In genomic region chr20:48822178-48822577, GRCh38 we compare ENCODE assay signal across 19 cellular contexts. TPM values are rescaled to one million over a fixed set of nuclear protein-coding genes. Genes with fewer than 3 reads are reported as not detected.
A peak's percentile ranks its signal among the peaks of the same experiment; 100 is the strongest.
DNase-seq lines count a peak whose midpoint lies in the region; ATAC-seq and TF ChIP-seq lines count a peak whose summit lies in the region.
"Had no signal": no experiment of that assay in that cellular context is flagged by ENCODE, and none has a peak within 500 bp of the region (broad histone marks: within the 10 kb centered on the region; RNA-seq: fewer than 3 reads in every experiment).

No MANE protein-coding gene starts in this region.

- peak overlapping the region; percentile 93 for H3K27ac Mint-ChIP-seq in activated CD4-positive, alpha-beta T cell treated with anti-CD3 and anti-CD28 coated beads, Interleukin-2, amount 10 ng/mL, durations not matched to agents 7 days and 5 days
- H3K27ac Mint-ChIP-seq in activated naive CD8-positive, alpha-beta T cell treated with anti-CD3 and anti-CD28 coated beads, Interleukin-2, amount 50 U/mL, for 24 hours: peak overlapping the region; percentile 98
- H3K27ac Mint-ChIP-seq: HFFc6 had no signal

- no peaks in the 10 kb centered on the region for H3K9me3 Mint-ChIP-seq in activated CD4-positive, alpha-beta T cell treated with anti-CD3 and anti-CD28 coated beads, Interleukin-2, amount 10 ng/mL, durations not matched to agents 7 days and 5 days
- H3K9me3 Mint-ChIP-seq in activated naive CD8-positive, alpha-beta T cell treated with anti-CD3 and anti-CD28 coated beads, Interleukin-2, amount 50 U/mL, for 24 hours: no peaks in the 10 kb centered on the region
- H3K9me3 Mint-ChIP-seq: dendritic cell treated with granulocyte-macrophage colony-stimulating factor and Interleukin-4, amounts not matched to agents 40 ng/mL and 50 ng/mL, for 4 days; HFFc6 had no signal

- H3K27me3 Mint-ChIP-seq in activated CD4-positive, alpha-beta T cell treated with anti-CD3 and anti-CD28 coated beads, Interleukin-2, amount 10 ng/mL, durations not matched to agents 7 days and 5 days: peaks cover 2% of the 10 kb centered on the region
- no peaks in the 10 kb centered on the region for H3K27me3 Mint-ChIP-seq in activated naive CD8-positive, alpha-beta T cell treated with anti-CD3 and anti-CD28 coated beads, Interleukin-2, amount 50 U/mL, for 24 hours
- H3K27me3 Mint-ChIP-seq: dendritic cell treated with granulocyte-macrophage colony-stimulating factor and Interleukin-4, amounts not matched to agents 40 ng/mL and 50 ng/mL, for 4 days had no signal

- H3K36me3 Mint-ChIP-seq in activated CD4-positive, alpha-beta T cell treated with anti-CD3 and anti-CD28 coated beads, Interleukin-2, amount 10 ng/mL, durations not matched to agents 7 days and 5 days (ENCODE audit: low read depth): peaks cover 86% of the 10 kb centered on the region
- peaks cover 16% of the 10 kb centered on the region for H3K36me3 Mint-ChIP-seq in activated naive CD8-positive, alpha-beta T cell treated with anti-CD3 and anti-CD28 coated beads, Interleukin-2, amount 50 U/mL, for 24 hours (ENCODE audit: low read depth)

- TF ChIP-seq CTCF in NB4 (IDR thresholded peaks at IDR 0.05; ENCODE audit: low read depth, low read length): no peak

- peaks cover 93% of the 10 kb centered on the region for H3K4me1 Mint-ChIP-seq in activated CD4-positive, alpha-beta T cell treated with anti-CD3 and anti-CD28 coated beads, Interleukin-2, amount 10 ng/mL, durations not matched to agents 7 days and 5 days
- peaks cover 91% of the 10 kb centered on the region for H3K4me1 Mint-ChIP-seq in activated naive CD8-positive, alpha-beta T cell treated with anti-CD3 and anti-CD28 coated beads, Interleukin-2, amount 50 U/mL, for 24 hours

- POLR2A ChIA-PET in activated CD4-positive, alpha-beta T cell treated with anti-CD3 and anti-CD28 coated beads, Interleukin-2, amount 10 ng/mL, durations not matched to agents 7 days and 5 days (lab: Charles Lee): no interaction called here

- H3K4me3 Mint-ChIP-seq in activated CD4-positive, alpha-beta T cell treated with anti-CD3 and anti-CD28 coated beads, Interleukin-2, amount 10 ng/mL, durations not matched to agents 7 days and 5 days: peak overlapping the region; percentile 98
- H3K4me3 Mint-ChIP-seq in activated naive CD8-positive, alpha-beta T cell treated with anti-CD3 and anti-CD28 coated beads, Interleukin-2, amount 50 U/mL, for 24 hours: no peak overlapping the region
- H3K4me3 Mint-ChIP-seq: HFFc6 had no signal

- no peak for DNase-seq in activated CD4-positive, alpha-beta T cell treated with anti-CD3 and anti-CD28 coated beads, Interleukin-2, amount 10 ng/mL, durations not matched to agents 7 days and 5 days
- no peak for DNase-seq in activated CD4-positive, alpha-beta T cell treated with anti-CD3 and anti-CD28 coated beads, Interleukin-2, amount 50 U/mL, for 1 hour
- DNase-seq in NB4 (ENCODE audit: low read depth): no peak
- DNase-seq in activated naive CD8-positive, alpha-beta T cell treated with anti-CD3 and anti-CD28 coated beads, Interleukin-2, amount 50 U/mL, for 24 hours: no peak
- no peak for DNase-seq in islet precursor cell
- DNase-seq in NCI-H2029 treated with DMSO at 0.1 percent for 48 hours (lab: John Stamatoyannopoulos, UW): no peak
- DNase-seq in HAP-1 (ENCODE audit: low spot score in 2 of 2): no peak
- DNase-seq: COR-L47, heart left ventricle, HFFc6, kidney, NCI-H1436 treated with DMSO at 0.1 percent for 48 hours, NCI-H446 treated with DMSO at 0.1 percent for 48 hours had no signal

- H3K9me3 ChIP-seq in HAP-1: no peaks in the 10 kb centered on the region
- H3K9me3 ChIP-seq: A549, ascending aorta, heart left ventricle had no signal

- peaks cover 25% of the 10 kb centered on the region for H3K4me1 ChIP-seq in HAP-1

- in situ Hi-C loops in HAP-1 (cut with MboI; ENCODE audit: low sequenced_read_pairs): no loop called here

- CTCF ChIA-PET in activated CD4-positive, alpha-beta T cell treated with anti-CD3 and anti-CD28 coated beads, Interleukin-2, amount 10 ng/mL, durations not matched to agents 7 days and 5 days (lab: Charles Lee): interaction anchor here (0.5 kb wide), 1 partner anchor 1323 kb away, joined by 3 read pairs; no protein-coding TSS in a partner anchor

- peak overlapping the region; percentile 40 for H3K4me3 ChIP-seq in NB4 (ENCODE audit: low read depth, low read length)
- H3K4me3 ChIP-seq in skin epidermis: no peak overlapping the region
- H3K4me3 ChIP-seq in HAP-1: no peak overlapping the region
- H3K4me3 ChIP-seq: A549, ascending aorta had no signal

- no peaks in the 10 kb centered on the region for H3K36me3 ChIP-seq in HAP-1 (replicated peaks)
- H3K36me3 ChIP-seq: ascending aorta had no signal

- no peak for TF ChIP-seq POLR2A in NB4 (IDR thresholded peaks at IDR 0.05; ENCODE audit: extremely low read depth, insufficient read length)

- peak overlapping the region in 11 of 21 experiments; percentile 9 to 94 (median 84) for H3K27ac ChIP-seq in skin epidermis
- H3K27ac ChIP-seq: A549, VCaP had no signal

- H3K27me3 ChIP-seq in HAP-1 (ENCODE audit: low read depth): no peaks in the 10 kb centered on the region
- H3K27me3 ChIP-seq: ascending aorta, heart left ventricle had no signal

- ATAC-seq in activated naive CD8-positive, alpha-beta T cell treated with anti-CD3 and anti-CD28 coated beads, Interleukin-2, amount 50 U/mL, for 24 hours: no peak
- ATAC-seq: A549, esophagus mucosa, heart left ventricle had no signal

RNA-seq across cellular contexts. Expression of gene PREX1, which starts 5.6 kb away (rescaled TPM):
- total RNA-seq in activated CD4-positive, alpha-beta T cell treated with anti-CD3 and anti-CD28 coated beads, Interleukin-2, amount 10 ng/mL, durations not matched to agents 7 days and 5 days: 10 to 100 TPM; 81.0 to 86.1 TPM
